Comparison of ENCODE assay signal across 16 cellular contexts in genomic region chr5:158135682-158136176, GRCh38.
DNase-seq lines count a peak whose midpoint lies in the region; TF ChIP-seq lines count a peak whose summit lies in the region.
"Had no signal": no experiment of that assay in that cellular context is flagged by ENCODE, and none has a peak within 500 bp of the region (broad histone marks: within the 10 kb centered on the region; RNA-seq: fewer than 3 reads in every experiment).

No MANE protein-coding gene starts in this region.

- no peaks in the 10 kb centered on the region for H3K27me3 Mint-ChIP-seq in endodermal cell (ENCODE audit: insufficient read depth)
- no peaks in the 10 kb centered on the region for H3K27me3 Mint-ChIP-seq in progenitor cell of endocrine pancreas
- H3K27me3 Mint-ChIP-seq: activated CD4-positive, alpha-beta T cell treated with anti-CD3 and anti-CD28 coated beads for 36 hours; activated T-cell treated with anti-CD3 and anti-CD28 coated beads, Interleukin-2, amount 50 U/mL, for 24 hours had no signal

- H3K4me2 ChIP-seq in mammary epithelial cell (ENCODE audit: insufficient read depth, low read depth, low read length) = no peak overlapping the region

- WGBS in endodermal cell (ENCODE audit: insufficient coverage in 1 of 2, insufficient read length in 1 of 2), 2 experiments = 50 to 52% methylated on average over 2 to 4 of the region's 4 CpGs
- 24% methylated on average over 4 of the region's 4 CpGs for WGBS in mammary epithelial cell (ENCODE audit: low coverage, missing lambda C conversion rate)

- no peak overlapping the region for H2AFZ ChIP-seq in mammary epithelial cell (ENCODE audit: low read depth, low read length)

- H3K4me3 Mint-ChIP-seq in endodermal cell (no peak overlapping the region), progenitor cell of endocrine pancreas (ENCODE audit: low read depth) (no peak overlapping the region)
- H3K4me3 Mint-ChIP-seq: activated CD4-positive, alpha-beta T cell treated with anti-CD3 and anti-CD28 coated beads for 36 hours; activated T-cell treated with anti-CD3 and anti-CD28 coated beads, Interleukin-2, amount 50 U/mL, for 24 hours had no signal

- H3K27me3 ChIP-seq in HUES48 (ENCODE audit: control insufficient read depth, insufficient read depth, low read length) = no peaks in the 10 kb centered on the region
- H3K27me3 ChIP-seq in endodermal cell (ENCODE audit: control insufficient read depth, insufficient read depth, low read length, poor library complexity, severe bottlenecking) = no peaks in the 10 kb centered on the region
- H3K27me3 ChIP-seq in mammary epithelial cell (ENCODE audit: insufficient read depth, low read length) = no peaks in the 10 kb centered on the region
- H3K27me3 ChIP-seq: BE2C had no signal

- H3K9me3 ChIP-seq in HUES48 (ENCODE audit: control insufficient read depth, insufficient read depth, low read length) (no peaks in the 10 kb centered on the region), endodermal cell (ENCODE audit: control insufficient read depth, low read length) (no peaks in the 10 kb centered on the region), mammary epithelial cell (replicated peaks; ENCODE audit: insufficient read depth, low read length) (no peaks in the 10 kb centered on the region)
- H3K9me3 ChIP-seq: BE2C, thoracic aorta had no signal

- H3K4me3 ChIP-seq in HUES48 (ENCODE audit: low read depth, low read length) (no peak overlapping the region), endodermal cell (ENCODE audit: low read length) (no peak overlapping the region), mammary epithelial cell (replicated peaks in 1 of 3; ENCODE audit: insufficient read depth in 1 of 3, low read depth in 2 of 3, low read length in 3 of 3) (no peak overlapping the region)
- H3K4me3 ChIP-seq: thoracic aorta had no signal

- in situ Hi-C loops in mammary epithelial cell (cut with MboI; ENCODE audit: low sequenced_read_pairs in 2 of 2) = no loop called here

- DNase-seq in NCI-H2171 (lab: John Stamatoyannopoulos, UW) = peak; percentile 82
- DNase-seq in endodermal cell = peak; percentile 93
- DNase-seq in progenitor cell of endocrine pancreas (ENCODE audit: low spot score, unreplicated experiment) = peak; percentile 35
- no peak for DNase-seq in NCI-H226
- DNase-seq in SW480 (ENCODE audit: low spot score) = no peak
- DNase-seq in mammary epithelial cell = no peak
- DNase-seq in AG08396 (ENCODE audit: low spot score) = no peak
- DNase-seq: activated CD4-positive, alpha-beta T cell treated with anti-CD3 and anti-CD28 coated beads for 36 hours; activated T-cell treated with anti-CD3 and anti-CD28 coated beads, Interleukin-2, amount 50 U/mL, for 24 hours; BE2C; DMS79; NCI-H526; RPMI8226; T-helper 2 cell had no signal

- BruUV-seq in mammary epithelial cell (replicated peaks; lab: Mats Ljungman, UMichigan) = no TSS peak

- intact Hi-C loops in mammary epithelial cell (cut with micrococcal nuclease) = no loop called here

- CTCF ChIA-PET in mammary epithelial cell (lab: Charles Lee; ENCODE audit: low non-redundant PET) = no interaction called here

- H3K4me1 Mint-ChIP-seq in endodermal cell = peaks cover 58% of the 10 kb centered on the region
- peaks cover 23% of the 10 kb centered on the region for H3K4me1 Mint-ChIP-seq in progenitor cell of endocrine pancreas (ENCODE audit: low read depth)
- H3K4me1 Mint-ChIP-seq: activated CD4-positive, alpha-beta T cell treated with anti-CD3 and anti-CD28 coated beads for 36 hours had no signal

- H3K27ac ChIP-seq in HUES48 (ENCODE audit: low read depth, low read length) (peak overlapping the region; percentile 47), endodermal cell (ENCODE audit: low read depth, low read length) (peak overlapping the region; percentile 39), mammary epithelial cell (ENCODE audit: insufficient read depth, low read depth, low read length) (no peak overlapping the region)
- H3K27ac ChIP-seq: thoracic aorta had no signal

- H4K20me1 ChIP-seq in mammary epithelial cell (ENCODE audit: insufficient read depth, low read length) = no peaks in the 10 kb centered on the region

- H3K27ac Mint-ChIP-seq in endodermal cell (peak overlapping the region; percentile 83), progenitor cell of endocrine pancreas (peak overlapping the region; percentile 11)
- H3K27ac Mint-ChIP-seq: activated CD4-positive, alpha-beta T cell treated with anti-CD3 and anti-CD28 coated beads for 36 hours; activated T-cell treated with anti-CD3 and anti-CD28 coated beads, Interleukin-2, amount 50 U/mL, for 24 hours had no signal

- H3K36me3 Mint-ChIP-seq in endodermal cell (ENCODE audit: low read depth) (no peaks in the 10 kb centered on the region), progenitor cell of endocrine pancreas (ENCODE audit: insufficient read depth) (no peaks in the 10 kb centered on the region)

- TF ChIP-seq CTCF in endodermal cell (conservative IDR thresholded peaks at IDR 0.05) = no peak
- no peak for TF ChIP-seq CTCF in progenitor cell of endocrine pancreas (IDR thresholded peaks at IDR 0.05; ENCODE audit: unreplicated experiment)
- TF ChIP-seq CTCF in mammary epithelial cell (conservative IDR thresholded peaks at IDR 0.05 in 1 of 2, IDR thresholded peaks at IDR 0.05 in 1 of 2; ENCODE audit: extremely low read depth in 1 of 2, insufficient read depth in 1 of 2, low read depth in 1 of 2, low read length in 2 of 2) = no peak

- H3K9me3 Mint-ChIP-seq in endodermal cell = no peaks in the 10 kb centered on the region
- H3K9me3 Mint-ChIP-seq in progenitor cell of endocrine pancreas (ENCODE audit: low read depth) = peaks cover 2% of the 10 kb centered on the region
- H3K9me3 Mint-ChIP-seq: activated T-cell treated with anti-CD3 and anti-CD28 coated beads, Interleukin-2, amount 50 U/mL, for 24 hours had no signal

- no peak overlapping the region for H3K9ac ChIP-seq in HUES48 (ENCODE audit: low read depth, low read length)
- H3K9ac ChIP-seq in endodermal cell (ENCODE audit: extremely low read depth, low read length, poor library complexity, severe bottlenecking) = no peak overlapping the region
- no peak overlapping the region for H3K9ac ChIP-seq in mammary epithelial cell (ENCODE audit: insufficient read depth, low read length)

- H3K79me2 ChIP-seq in mammary epithelial cell (ENCODE audit: insufficient read depth, low read length) = no peaks in the 10 kb centered on the region

- dilution Hi-C loops in mammary epithelial cell (cut with HindIII; ENCODE audit: low sequenced_read_pairs) = no loop called here

- no peaks in the 10 kb centered on the region for H3K36me3 ChIP-seq in HUES48 (ENCODE audit: control insufficient read depth, insufficient read depth, low read length)
- H3K36me3 ChIP-seq in endodermal cell (ENCODE audit: control insufficient read depth, insufficient read depth, low read length) = no peaks in the 10 kb centered on the region
- H3K36me3 ChIP-seq in mammary epithelial cell (ENCODE audit: insufficient read depth, low read length) = no peaks in the 10 kb centered on the region
- H3K36me3 ChIP-seq: BE2C, thoracic aorta had no signal

- H3K4me1 ChIP-seq in HUES48 (ENCODE audit: control insufficient read depth, insufficient read depth, low read length) (peaks cover 29% of the 10 kb centered on the region), endodermal cell (ENCODE audit: control insufficient read depth, insufficient read depth, low read length) (peaks cover 10% of the 10 kb centered on the region), mammary epithelial cell (ENCODE audit: insufficient read depth, low read length) (no peaks in the 10 kb centered on the region)

Comparison
In these comparisons a context has a peak if more than half of its experiments do, and no peak if none do; other contexts are left out.
1. DNase-seq: peak in NCI-H2171 (single experiment), endodermal cell (single experiment) and progenitor cell of endocrine pancreas (single experiment); none in NCI-H226 (single experiment), SW480 (single experiment), mammary epithelial cell (single experiment) and AG08396 (single experiment).